ENCODE assay signal across 8 cellular contexts in the genomic region with DNA sequence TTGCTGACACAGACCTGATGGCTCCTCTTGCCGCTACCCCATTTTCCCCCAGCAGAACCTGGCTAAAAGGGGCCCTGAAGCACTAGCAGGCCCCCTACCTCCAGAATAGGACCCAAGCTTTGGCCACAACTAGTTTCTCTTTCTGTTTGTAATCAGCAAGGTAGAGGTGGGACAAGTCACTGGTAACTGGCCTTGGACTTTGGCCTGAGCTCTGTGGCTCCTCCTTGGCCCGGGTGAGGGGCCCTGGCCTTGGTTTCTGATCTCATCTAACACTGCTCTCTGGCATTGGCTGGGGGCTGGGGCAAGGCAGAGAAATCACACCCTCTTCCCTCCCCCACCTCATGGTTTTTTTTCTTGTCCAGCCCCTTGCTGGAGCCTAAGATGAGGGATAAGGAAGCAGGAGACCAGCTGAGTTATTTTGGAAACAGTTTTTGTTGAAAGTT. TPM values are rescaled to one million over a fixed set of nuclear protein-coding genes. Genes with fewer than 3 reads are reported as not detected.
DNase-seq lines count a peak whose midpoint lies in the region; ATAC-seq and TF ChIP-seq lines count a peak whose summit lies in the region.

No MANE protein-coding gene starts in this region.

- H4K20me1 ChIP-seq in mammary epithelial cell (ENCODE audit: insufficient read depth, low read length), result no peaks in the 10 kb centered on the region

- no peak for TF ChIP-seq CTCF in AG10803 (conservative IDR thresholded peaks at IDR 0.05; ENCODE audit: low read length)
- no peak for TF ChIP-seq CTCF in mammary epithelial cell (conservative IDR thresholded peaks at IDR 0.05 in 1 of 2, IDR thresholded peaks at IDR 0.05 in 1 of 2; ENCODE audit: extremely low read depth in 1 of 2, insufficient read depth in 1 of 2, low read depth in 1 of 2, low read length in 2 of 2)

- H3K79me2 ChIP-seq in mammary epithelial cell (ENCODE audit: insufficient read depth, low read length), result peaks cover 65% of the 10 kb centered on the region

- H3K9me3 ChIP-seq in HUES64 (ENCODE audit: insufficient read depth, low read depth, low read length) (0 out of 2 replicates have a peak, but pooled peaks cover 3% of the 10 kb centered on the region), mammary epithelial cell (replicated peaks; ENCODE audit: insufficient read depth, low read length) (no peaks in the 10 kb centered on the region), mucosa of stomach (ENCODE audit: control insufficient read depth, low read length) (no peaks in the 10 kb centered on the region)

- H3K36me3 ChIP-seq in HUES64 (ENCODE audit: insufficient read depth, low read length) (peaks cover 28% of the 10 kb centered on the region), mammary epithelial cell (ENCODE audit: insufficient read depth, low read length) (peaks cover 12% of the 10 kb centered on the region), mucosa of stomach (ENCODE audit: control insufficient read depth, insufficient read depth, low read length) (peaks cover 11% of the 10 kb centered on the region)

- BruUV-seq in mammary epithelial cell (replicated peaks; lab: Mats Ljungman, UMichigan), result no TSS peak

- ATAC-seq in HG03045 (IDR thresholded peaks at IDR 0.05; ENCODE audit: unreplicated experiment) (no peak), HG02763 (IDR thresholded peaks at IDR 0.05; ENCODE audit: unreplicated experiment) (no peak)

- peak overlapping the region; percentile 86 for H3K4me2 ChIP-seq in mammary epithelial cell (ENCODE audit: insufficient read depth, low read depth, low read length)

- H3K4me1 ChIP-seq in HUES64 (ENCODE audit: insufficient read depth, low read length) (peaks cover 12% of the 10 kb centered on the region; the same call in 1 of the 2 replicates), mammary epithelial cell (ENCODE audit: insufficient read depth, low read length) (peaks cover 28% of the 10 kb centered on the region), mucosa of stomach (ENCODE audit: control insufficient read depth, insufficient read depth, low read length) (peaks cover 24% of the 10 kb centered on the region)

- intact Hi-C loops in mammary epithelial cell (cut with micrococcal nuclease), result loop anchor here (5.0 kb wide), 1 partner anchor 56 kb away; no protein-coding TSS in a partner anchor

- H2AFZ ChIP-seq in mammary epithelial cell (ENCODE audit: low read depth, low read length), result no peak overlapping the region

- H3K27me3 ChIP-seq in HUES64 (ENCODE audit: insufficient read depth, low read length) (no peaks in the 10 kb centered on the region), mammary epithelial cell (ENCODE audit: insufficient read depth, low read length) (no peaks in the 10 kb centered on the region), mucosa of stomach (ENCODE audit: control insufficient read depth, insufficient read depth, low read length) (no peaks in the 10 kb centered on the region)

- peak overlapping the region; percentile 96 for H3K4me3 ChIP-seq in AG10803 (ENCODE audit: low read length)
- peak overlapping the region; percentile 73; the same call in 1 of the 2 replicates for H3K4me3 ChIP-seq in HUES64 (ENCODE audit: low read length)
- H3K4me3 ChIP-seq in mammary epithelial cell (replicated peaks in 1 of 3; ENCODE audit: insufficient read depth in 1 of 3, low read depth in 2 of 3, low read length in 3 of 3), result peak overlapping the region; percentile 97 to 98 (median 98)
- H3K4me3 ChIP-seq in mucosa of stomach (ENCODE audit: low read length), result peak overlapping the region; percentile 96

- H3K9ac ChIP-seq in HUES64 (ENCODE audit: low read depth, low read length) (no peak overlapping the region; the same call in 1 of the 2 replicates), mammary epithelial cell (ENCODE audit: insufficient read depth, low read length) (peak overlapping the region; percentile 100), mucosa of stomach (ENCODE audit: low read length) (peak overlapping the region; percentile 100)

- dilution Hi-C loops in mammary epithelial cell (cut with HindIII; ENCODE audit: low sequenced_read_pairs), result no loop called here

- DNase-seq in AG10803 (ENCODE audit: low read depth) (no peak), mammary epithelial cell (no peak), medulla oblongata (ENCODE audit: extremely low spot score) (no peak), SKM-1 (lab: John Stamatoyannopoulos, UW; ENCODE audit: unreplicated experiment) (no peak)

- CTCF ChIA-PET in mammary epithelial cell (lab: Charles Lee; ENCODE audit: low non-redundant PET), result interaction anchor here (0.6 kb wide), 1 partner anchor 654 kb away, joined by 5 read pairs; no protein-coding TSS in a partner anchor

- in situ Hi-C loops in mammary epithelial cell (cut with MboI; ENCODE audit: low sequenced_read_pairs in 2 of 2), result no loop called here

- 59% methylated on average over 2 of the region's 2 CpGs for WGBS in HUES64
- WGBS in mammary epithelial cell (ENCODE audit: low coverage, missing lambda C conversion rate), result 39% methylated on average over 2 of the region's 2 CpGs

- H3K27ac ChIP-seq in HUES64 (ENCODE audit: low read depth, low read length) (no peak overlapping the region), mammary epithelial cell (ENCODE audit: insufficient read depth, low read depth, low read length) (no peak overlapping the region)

RNA-seq across cellular contexts. Expression of a gene that starts 2.1 kb away (rescaled TPM):
- 216 TPM for polyA plus RNA-seq in HUES64 (2013, experiment 1 of 2)
- polyA plus RNA-seq in HUES64 (2013, experiment 2 of 2), result 254 TPM
- total RNA-seq in mammary epithelial cell, result 100 to 1,000 TPM in 1 of 2 donors, 10 to 100 TPM in 1; 97.4 to 206 TPM
- polyA plus RNA-seq in mammary epithelial cell, result 426 TPM
- 248 TPM for polyA minus RNA-seq in mammary epithelial cell

RNA-seq across cellular contexts. Expression of a gene that starts 21.7 kb away (rescaled TPM):
- not detected for polyA plus RNA-seq in HUES64 (2013, experiment 1 of 2)
- polyA plus RNA-seq in HUES64 (2013, experiment 2 of 2), result not detected
- total RNA-seq in mammary epithelial cell, result under 1 TPM in 1 of 2 donors, not detected in 1; under 0.01 TPM
- not detected for polyA plus RNA-seq in mammary epithelial cell
- polyA minus RNA-seq in mammary epithelial cell, result not detected

RNA-seq across cellular contexts. Expression of a gene that starts 32.8 kb away (rescaled TPM):
- polyA plus RNA-seq in HUES64 (2013, experiment 1 of 2), result not detected
- polyA plus RNA-seq in HUES64 (2013, experiment 2 of 2), result not detected
- not detected for total RNA-seq in mammary epithelial cell
- not detected for polyA plus RNA-seq in mammary epithelial cell
- polyA minus RNA-seq in mammary epithelial cell, result not detected

RNA-seq across cellular contexts. Expression of a gene that starts 57.8 kb away (rescaled TPM):
- polyA plus RNA-seq in HUES64 (2013, experiment 1 of 2), result 1.6 TPM
- 3.2 TPM for polyA plus RNA-seq in HUES64 (2013, experiment 2 of 2)
- total RNA-seq in mammary epithelial cell, result under 1 TPM; 0.31 to 0.33 TPM
- 0.07 TPM for polyA plus RNA-seq in mammary epithelial cell
- not detected for polyA minus RNA-seq in mammary epithelial cell
